Comparison of ENCODE assay signal across 11 cellular contexts in the genomic region with DNA sequence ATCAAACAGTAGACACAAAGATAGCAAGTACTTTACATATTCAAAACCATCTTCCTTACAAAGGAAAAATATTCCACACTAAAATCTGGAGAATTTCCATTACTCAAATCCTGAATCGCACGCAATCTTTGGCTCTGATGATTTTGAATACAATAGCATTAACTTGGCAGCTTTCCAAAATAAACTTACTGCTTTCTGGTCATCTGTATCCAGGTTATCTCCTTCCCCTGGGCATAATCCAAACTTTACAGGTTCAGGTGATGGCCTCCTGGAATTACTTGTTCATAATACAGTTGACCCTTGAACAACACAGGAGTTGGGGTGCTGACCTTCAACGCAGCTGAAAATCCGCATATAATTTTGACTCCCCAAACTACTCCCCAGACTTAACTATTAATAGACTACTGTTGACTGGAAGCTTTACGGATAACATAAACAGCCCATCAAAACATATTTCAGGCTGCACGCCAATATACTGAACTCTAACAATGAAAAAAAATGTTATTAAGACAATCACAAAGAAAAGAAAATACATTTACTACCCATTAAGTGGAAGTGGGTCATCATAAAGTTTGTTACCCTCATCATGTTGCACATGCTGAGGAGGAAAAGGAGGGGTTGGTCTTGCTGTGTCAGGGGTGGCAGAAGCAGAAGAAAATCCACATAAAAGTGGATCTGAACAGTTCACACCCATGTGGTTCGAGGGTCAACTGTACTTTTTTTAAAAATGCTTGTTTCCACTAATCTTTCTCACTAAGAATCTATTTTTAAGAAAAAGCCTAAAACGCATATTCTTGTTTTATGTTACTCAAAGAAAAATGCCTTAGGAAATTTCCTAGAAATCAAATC. TPM values are rescaled to one million over a fixed set of nuclear protein-coding genes. Genes with fewer than 3 reads are reported as not detected.
DNase-seq lines count a peak whose midpoint lies in the region; ATAC-seq, FAIRE-seq and TF ChIP-seq lines count a peak whose summit lies in the region.
"Had no signal": no experiment of that assay in that cellular context is flagged by ENCODE, and none has a peak within 500 bp of the region (broad histone marks: within the 10 kb centered on the region; RNA-seq: fewer than 3 reads in every experiment).

No MANE protein-coding gene starts in this region.

- no peaks in the 10 kb centered on the region for H3K9me3 ChIP-seq in endothelial cell of umbilical vein (replicated peaks; ENCODE audit: control insufficient read depth, insufficient read depth, low read length)
- H3K9me3 ChIP-seq in stomach: no peaks in the 10 kb centered on the region

- DNase-seq in NCI-H1105 treated with DMSO at 0.1 percent for 48 hours (lab: John Stamatoyannopoulos, UW) (peak; percentile 88), NCI-H748 (lab: John Stamatoyannopoulos, UW; ENCODE audit: unreplicated experiment) (peak; percentile 83), endothelial cell of umbilical vein (ENCODE audit: low read depth, low spot score) (peak; percentile 97), stomach (no peak), NCI-H2107 (lab: John Stamatoyannopoulos, UW) (no peak), inferior parietal cortex (ENCODE audit: extremely low spot score) (no peak), NCI-H1694 (lab: John Stamatoyannopoulos, UW) (no peak)
- DNase-seq: activated CD4-positive, alpha-beta T cell treated with anti-CD3 and anti-CD28 coated beads for 1 hour; naive thymus-derived CD4-positive, alpha-beta T cell; stimulated activated naive CD8-positive, alpha-beta T cell treated with anti-CD3 and anti-CD28 coated beads, Interleukin-15, Interleukin-2, amounts not matched to agents 100 U/mL and 50 U/mL, for 24 hours had no signal

- dilution Hi-C loops in endothelial cell of umbilical vein (cut with MboI; ENCODE audit: extremely low pct_ligation_motif_present, low sequenced_read_pairs): no loop called here

- H3K79me2 ChIP-seq in endothelial cell of umbilical vein (ENCODE audit: control insufficient read depth, insufficient read depth, low read length): peaks cover 80% of the 10 kb centered on the region

- intact Hi-C loops in endothelial cell of umbilical vein (cut with micrococcal nuclease) (loop anchor here (1.0 to 5.0 kb wide), 3 partner anchors 35 to 471 kb away; partner anchors contain the start of gene CCDC82), stomach (cut with DNase I; ENCODE audit: low total_unique reads) (no loop called here)

- peak overlapping the region; percentile 46 for H3K9ac ChIP-seq in endothelial cell of umbilical vein (replicated peaks; ENCODE audit: extremely low read depth, insufficient read depth, low read length)

- H3K4me3 ChIP-seq in endothelial cell of umbilical vein (replicated peaks in 1 of 3; ENCODE audit: insufficient read depth in 1 of 3, low read depth in 1 of 3, low read length in 3 of 3): peak overlapping the region in 1 of 3 experiments; percentile 17
- H3K4me3 ChIP-seq in stomach: no peak overlapping the region

- peak overlapping the region; percentile 74 for H3K4me2 ChIP-seq in endothelial cell of umbilical vein (ENCODE audit: insufficient read depth, low read length)

- H3K27me3 ChIP-seq in endothelial cell of umbilical vein (ENCODE audit: control insufficient read depth in 2 of 2, insufficient read depth in 2 of 2, low read length in 2 of 2) (no peaks in the 10 kb centered on the region), stomach (no peaks in the 10 kb centered on the region)

- H3K36me3 ChIP-seq in endothelial cell of umbilical vein (ENCODE audit: control insufficient read depth in 2 of 2, extremely low read depth in 1 of 2, insufficient read depth in 2 of 2, low read length in 2 of 2): no peaks in the 10 kb centered on the region
- no peaks in the 10 kb centered on the region for H3K36me3 ChIP-seq in stomach

- BruUV-seq in endothelial cell of umbilical vein (replicated peaks; lab: Mats Ljungman, UMichigan): no TSS peak

- TF ChIP-seq CTCF in endothelial cell of umbilical vein (IDR thresholded peaks at IDR 0.05; ENCODE audit: extremely low read depth in 1 of 2, insufficient read depth in 1 of 2, low read depth in 1 of 2, low read length in 2 of 2) (no peak), stomach (IDR thresholded peaks at IDR 0.05) (no peak)

- ATAC-seq in HG03571 (IDR thresholded peaks at IDR 0.05; ENCODE audit: unreplicated experiment): no peak
- ATAC-seq: naive thymus-derived CD4-positive, alpha-beta T cell; stimulated activated naive CD8-positive, alpha-beta T cell treated with anti-CD3 and anti-CD28 coated beads, Interleukin-15, Interleukin-2, amounts not matched to agents 100 U/mL and 50 U/mL, for 24 hours had no signal

- H3K27ac ChIP-seq in endothelial cell of umbilical vein (ENCODE audit: insufficient read depth, low read depth, low read length): peak overlapping the region; percentile 77
- peak overlapping the region in 4 of 5 donors; percentile 5 to 59 (median 29) for H3K27ac ChIP-seq in stomach

- H3K9me1 ChIP-seq in endothelial cell of umbilical vein (replicated peaks; ENCODE audit: control insufficient read depth, extremely low read depth, insufficient read depth, low read length): no peaks in the 10 kb centered on the region

- TF ChIP-seq EP300 in stomach (IDR thresholded peaks at IDR 0.05): no peak

- H4K20me1 ChIP-seq in endothelial cell of umbilical vein (replicated peaks; ENCODE audit: control insufficient read depth, extremely low read depth, insufficient read depth, low read length): no peaks in the 10 kb centered on the region

- FAIRE-seq in endothelial cell of umbilical vein (lab: Jason Lieb, UNC): peak; percentile 91

- 39 to 45% (median 44%) methylated on average over 8 of the region's 8 CpGs for WGBS in stomach, 5 donors

- H2AFZ ChIP-seq in endothelial cell of umbilical vein (ENCODE audit: low read depth, low read length): no peak overlapping the region

- CTCF ChIA-PET in endothelial cell of umbilical vein (lab: Charles Lee): interaction anchor here (1.0 to 1.5 kb wide), 4 partner anchors 68 to 138 kb away, joined by 3 to 5 read pairs (median 4); no protein-coding TSS in a partner anchor

- H3K4me1 ChIP-seq in endothelial cell of umbilical vein (ENCODE audit: control insufficient read depth, extremely low read depth, insufficient read depth, low read length): peaks cover 54% of the 10 kb centered on the region
- peaks cover 6 to 60% (median 34%) of the 10 kb centered on the region in 4 donors for H3K4me1 ChIP-seq in stomach

- POLR2A ChIA-PET in endothelial cell of umbilical vein (lab: Charles Lee): no interaction called here

- no peak for TF ChIP-seq POLR2A in endothelial cell of umbilical vein (IDR thresholded peaks at IDR 0.05; ENCODE audit: low read depth, low read length)
- TF ChIP-seq POLR2A in stomach (IDR thresholded peaks at IDR 0.05): no peak

TF ChIP-seq in endothelial cell of umbilical vein, 7 proteins besides CTCF, POLR2A, EP300 and RAD21:
- TF ChIP-seq FOS (IDR thresholded peaks at IDR 0.05; ENCODE audit: borderline replicate concordance, insufficient read depth, low read length) (peak; percentile 20), GATA2 (IDR thresholded peaks at IDR 0.05; ENCODE audit: insufficient read depth, insufficient read length, low read depth, low read length) (peak; percentile 80), MYC (IDR thresholded peaks at IDR 0.05; ENCODE audit: low read depth, low read length) (no peak)

RNA-seq across cellular contexts. Expression of gene MTMR2, which starts 6.5 kb away (rescaled TPM):
- total RNA-seq in endothelial cell of umbilical vein: 46.4 and 49.5 TPM in 2 replicates
- 16.8 and 19.5 TPM in 2 replicates for polyA plus RNA-seq in endothelial cell of umbilical vein
- polyA plus RNA-seq in endothelial cell of umbilical vein (2011; cell fraction: cytosol; rRNA removed): 18.7 and 19.9 TPM in 2 replicates
- 20.6 and 21.5 TPM in 2 replicates for polyA plus RNA-seq in endothelial cell of umbilical vein (2011; cell fraction: nucleus; rRNA removed)
- 29.6 and 49.7 TPM in 2 replicates for polyA plus RNA-seq in endothelial cell of umbilical vein (2012)
- polyA minus RNA-seq in endothelial cell of umbilical vein: 37.7 and 41.8 TPM in 2 replicates
- polyA minus RNA-seq in endothelial cell of umbilical vein (2011; cell fraction: cytosol; rRNA and poly(A)+ RNA removed): 39.1 TPM
- polyA minus RNA-seq in endothelial cell of umbilical vein (2011; cell fraction: nucleus; rRNA and poly(A)+ RNA removed): 60.4 and 72.9 TPM in 2 replicates
- 100 to 1,000 TPM in 1 of 5 donors, 10 to 100 TPM in 3, 1 to 10 TPM in 1; 4.9 to 201 (median 46.5) TPM for total RNA-seq in stomach
- 10 to 100 TPM in 2 of 3 donors, 1 to 10 TPM in 1; 8.2 to 19.6 (median 17.6) TPM for polyA plus RNA-seq in stomach

Comparison
In these comparisons a context has a peak if more than half of its experiments do, and no peak if none do; other contexts are left out.
1. DNase-seq: peak in NCI-H1105 treated with DMSO at 0.1 percent for 48 hours (single experiment), NCI-H748 (single experiment) and endothelial cell of umbilical vein (single experiment); none in stomach (single experiment), NCI-H2107 (single experiment), inferior parietal cortex (single experiment) and NCI-H1694 (single experiment).